Comparison of ENCODE assay signal across 16 cellular contexts in the genomic region with DNA sequence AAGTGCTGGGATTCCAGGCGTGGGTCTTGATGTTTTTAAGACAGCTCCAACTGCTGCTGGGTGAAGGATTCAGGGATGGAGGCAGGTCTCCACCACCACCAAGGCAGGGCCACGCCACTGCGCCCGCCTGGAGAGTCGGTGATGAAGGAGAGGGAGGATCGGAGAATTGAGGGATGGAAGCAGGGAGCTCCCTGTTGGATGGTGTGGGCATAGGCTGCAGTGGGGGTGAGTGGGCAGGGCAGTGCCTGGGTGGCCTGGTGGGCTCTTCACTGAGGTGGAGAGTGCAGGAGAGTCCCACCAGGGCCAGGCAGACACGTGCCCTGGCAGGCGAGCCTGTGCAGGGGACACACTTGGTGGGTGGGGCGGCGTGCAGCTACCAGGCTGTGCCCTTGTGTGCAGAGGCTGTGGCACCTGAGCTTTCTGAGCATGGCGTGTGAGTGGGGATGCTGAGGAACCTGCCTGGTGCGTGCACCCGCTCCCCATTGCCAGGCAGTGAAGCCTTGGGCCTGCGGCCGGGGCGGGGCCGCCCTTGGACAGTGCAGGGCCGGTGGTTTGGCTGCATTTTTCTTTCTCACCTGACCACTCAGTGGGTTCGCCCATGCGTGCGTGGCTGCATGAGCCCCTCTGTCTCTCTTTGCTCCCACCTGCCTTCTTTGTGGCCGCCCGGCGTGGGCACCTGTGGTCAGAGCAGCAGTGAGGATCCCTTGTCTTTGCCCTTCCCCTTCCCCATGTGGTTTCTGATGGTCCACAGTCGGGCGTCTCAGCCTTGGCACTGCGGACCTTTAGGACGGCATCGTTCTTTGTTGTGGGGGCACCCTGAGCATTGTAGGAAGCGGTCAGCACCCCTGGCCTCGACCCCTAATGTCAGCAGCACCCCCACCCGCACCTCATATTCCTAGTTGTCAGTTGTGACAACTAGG. TPM values are rescaled to one million over a fixed set of nuclear protein-coding genes. Genes with fewer than 3 reads are reported as not detected.
A peak's percentile ranks its signal among the peaks of the same experiment; 100 is the strongest.
DNase-seq lines count a peak whose midpoint lies in the region; ATAC-seq and TF ChIP-seq lines count a peak whose summit lies in the region.
"Had no signal": no experiment of that assay in that cellular context is flagged by ENCODE, and none has a peak within 500 bp of the region (broad histone marks: within the 10 kb centered on the region; RNA-seq: fewer than 3 reads in every experiment).

No MANE protein-coding gene starts in this region.

- H3K27ac Mint-ChIP-seq in activated CD4-positive, alpha-beta T cell treated with anti-CD3 and anti-CD28 coated beads, Interleukin-2, amount 10 ng/mL, durations not matched to agents 24 days and 14 days: peak overlapping the region; percentile 48
- H3K27ac Mint-ChIP-seq in endodermal cell (peak overlapping the region; percentile 30), HFFc6 (no peak overlapping the region)

- H3K4ac ChIP-seq in trophoblast cell (ENCODE audit: low read depth, low read length): no peak overlapping the region

- peaks cover 4% of the 10 kb centered on the region for H3K79me2 ChIP-seq in trophoblast cell (ENCODE audit: control insufficient read depth, insufficient read depth, low read length, poor library complexity)

- no peak overlapping the region for H2BK12ac ChIP-seq in trophoblast cell (ENCODE audit: low read length)

- no peak overlapping the region for H2AFZ ChIP-seq in trophoblast cell (ENCODE audit: insufficient read depth, low read length, poor library complexity)

- no peak overlapping the region for H4K8ac ChIP-seq in trophoblast cell (ENCODE audit: low read depth, low read length)

- H3K14ac ChIP-seq in trophoblast cell (ENCODE audit: low read length): no peak overlapping the region

- no peak overlapping the region for H3K9ac ChIP-seq in endodermal cell (ENCODE audit: extremely low read depth, low read length, poor library complexity, severe bottlenecking)
- H3K9ac ChIP-seq in trophoblast cell (ENCODE audit: low read length): no peak overlapping the region

- H3K79me1 ChIP-seq in trophoblast cell (ENCODE audit: low read length): no peaks in the 10 kb centered on the region

- H4K12ac ChIP-seq in trophoblast cell (ENCODE audit: low read depth, low read length): no peak overlapping the region

- H3K18ac ChIP-seq in trophoblast cell (ENCODE audit: low read length): peak overlapping the region; percentile 30

- peak; percentile 36 for TF ChIP-seq POLR2A in GM18505 (IDR thresholded peaks at IDR 0.05; ENCODE audit: borderline replicate concordance, extremely low read depth, insufficient read depth, insufficient read length)

- TF ChIP-seq CTCF in endodermal cell (conservative IDR thresholded peaks at IDR 0.05) (no peak), HFFc6 (IDR thresholded peaks at IDR 0.05) (no peak)

- no peaks in the 10 kb centered on the region for H3K9me3 Mint-ChIP-seq in activated CD4-positive, alpha-beta T cell treated with anti-CD3 and anti-CD28 coated beads, Interleukin-2, amount 10 ng/mL, durations not matched to agents 24 days and 14 days
- H3K9me3 Mint-ChIP-seq in endodermal cell (no peaks in the 10 kb centered on the region), HFFc6 (no peaks in the 10 kb centered on the region)

- H3K36me3 Mint-ChIP-seq in activated CD4-positive, alpha-beta T cell treated with anti-CD3 and anti-CD28 coated beads, Interleukin-2, amount 10 ng/mL, durations not matched to agents 24 days and 14 days (ENCODE audit: low read depth): peaks cover 58% of the 10 kb centered on the region
- H3K36me3 Mint-ChIP-seq in endodermal cell (ENCODE audit: low read depth): peaks cover 33% of the 10 kb centered on the region
- 0 out of 2 replicates have a peak, but pooled peaks cover 4% of the 10 kb centered on the region for H3K36me3 Mint-ChIP-seq in HFFc6 (ENCODE audit: low read depth)

- H2AK5ac ChIP-seq in trophoblast cell (ENCODE audit: low read length): no peak overlapping the region

- H2BK120ac ChIP-seq in trophoblast cell (ENCODE audit: insufficient read depth, low read length, poor library complexity): no peak overlapping the region

- H3K9me3 ChIP-seq in endodermal cell (ENCODE audit: control insufficient read depth, low read length) (no peaks in the 10 kb centered on the region), trophoblast cell (ENCODE audit: insufficient read depth, low read depth, low read length) (no peaks in the 10 kb centered on the region)
- H3K9me3 ChIP-seq: Peyer's patch, upper lobe of left lung had no signal

- peaks cover 7% of the 10 kb centered on the region for H3K36me3 ChIP-seq in endodermal cell (ENCODE audit: control insufficient read depth, insufficient read depth, low read length)
- H3K36me3 ChIP-seq in trophoblast cell (ENCODE audit: control insufficient read depth in 1 of 2, insufficient read depth in 2 of 2, low read length in 2 of 2): peaks cover 93 to 95% of the 10 kb centered on the region in 2 experiments

- H3K23ac ChIP-seq in trophoblast cell (ENCODE audit: low read length): no peak overlapping the region

- no peak for ATAC-seq in GM18505 (IDR thresholded peaks at IDR 0.05; ENCODE audit: unreplicated experiment)

- no peak overlapping the region for H3K4me3 Mint-ChIP-seq in activated CD4-positive, alpha-beta T cell treated with anti-CD3 and anti-CD28 coated beads, Interleukin-2, amount 10 ng/mL, durations not matched to agents 24 days and 14 days
- no peak overlapping the region for H3K4me3 Mint-ChIP-seq in endodermal cell
- no peak overlapping the region for H3K4me3 Mint-ChIP-seq in HFFc6

- H3K4me3 ChIP-seq in endodermal cell (ENCODE audit: low read length): no peak overlapping the region
- no peak overlapping the region for H3K4me3 ChIP-seq in trophoblast cell (ENCODE audit: low read depth, low read length)
- H3K4me3 ChIP-seq: Peyer's patch, upper lobe of left lung had no signal

- intact Hi-C loops in activated CD4-positive, alpha-beta T cell treated with anti-CD3 and anti-CD28 coated beads, Interleukin-2, amount 10 ng/mL, durations not matched to agents 24 days and 14 days (cut with micrococcal nuclease): no loop called here

- H3K4me2 ChIP-seq in trophoblast cell (ENCODE audit: low read length): no peak overlapping the region

- H4K91ac ChIP-seq in trophoblast cell (ENCODE audit: low read depth, low read length): no peak overlapping the region

- DNase-seq in activated CD4-positive, alpha-beta T cell treated with anti-CD3 and anti-CD28 coated beads, Interleukin-2, amount 10 ng/mL, durations not matched to agents 24 days and 14 days: no peak
- no peak for DNase-seq in activated CD4-positive, alpha-beta T cell treated with anti-CD3 and anti-CD28 coated beads, Interleukin-2, amount 50 U/mL, for 4 hours
- DNase-seq in endodermal cell (no peak), trophoblast cell (peak in 1 of 2 donors; percentile 42), SIG-M5 (lab: John Stamatoyannopoulos, UW) (no peak), NCI-H1694 (lab: John Stamatoyannopoulos, UW) (no peak), HFFc6 (no peak)
- DNase-seq: GDM1; islet precursor cell; NCI-H2029 treated with DMSO at 0.1 percent for 48 hours; NCI-H69; Peyer's patch; stimulated activated CD4-positive, alpha-beta T cell treated with anti-CD3 and anti-CD28 coated beads, Interleukin-1b, Interleukin-23, amount 100 ng/mL, for 48 hours; stimulated activated CD8-positive, alpha-beta memory T cell treated with anti-CD3 and anti-CD28 coated beads, Interleukin-4, amount 100 ng/mL, for 48 hours had no signal

- no peak overlapping the region for H3K27ac ChIP-seq in endodermal cell (ENCODE audit: low read depth, low read length)
- no peak overlapping the region for H3K27ac ChIP-seq in trophoblast cell (ENCODE audit: low read depth, low read length)

- no peak overlapping the region for H2BK5ac ChIP-seq in trophoblast cell (ENCODE audit: low read depth, low read length, poor library complexity)

- H3K4me1 ChIP-seq in endodermal cell (ENCODE audit: control insufficient read depth, insufficient read depth, low read length) (no peaks in the 10 kb centered on the region), trophoblast cell (ENCODE audit: control insufficient read depth in 1 of 2, insufficient read depth in 2 of 2, low read length in 2 of 2) (peaks cover 11 to 17% of the 10 kb centered on the region in 2 experiments)

- peaks cover 40% of the 10 kb centered on the region for H3K4me1 Mint-ChIP-seq in activated CD4-positive, alpha-beta T cell treated with anti-CD3 and anti-CD28 coated beads, Interleukin-2, amount 10 ng/mL, durations not matched to agents 24 days and 14 days
- H3K4me1 Mint-ChIP-seq in endodermal cell (no peaks in the 10 kb centered on the region), HFFc6 (ENCODE audit: low read depth) (peaks cover 8% of the 10 kb centered on the region)

- no peaks in the 10 kb centered on the region for H3K27me3 ChIP-seq in endodermal cell (ENCODE audit: control insufficient read depth, insufficient read depth, low read length, poor library complexity, severe bottlenecking)
- no peaks in the 10 kb centered on the region for H3K27me3 ChIP-seq in trophoblast cell (ENCODE audit: insufficient read depth, low read length)
- H3K27me3 ChIP-seq: Peyer's patch, upper lobe of left lung had no signal

- no peaks in the 10 kb centered on the region for H3K27me3 Mint-ChIP-seq in activated CD4-positive, alpha-beta T cell treated with anti-CD3 and anti-CD28 coated beads, Interleukin-2, amount 10 ng/mL, durations not matched to agents 24 days and 14 days
- H3K27me3 Mint-ChIP-seq in endodermal cell (ENCODE audit: insufficient read depth) (no peaks in the 10 kb centered on the region), HFFc6 (ENCODE audit: insufficient read depth) (peaks cover 2% of the 10 kb centered on the region)

- WGBS in endodermal cell (ENCODE audit: insufficient coverage in 1 of 2, insufficient read length in 1 of 2), 2 experiments: 94 to 95% methylated on average over 25 to 32 of the region's 32 CpGs
- WGBS in trophoblast cell (ENCODE audit: extremely low coverage, insufficient coverage, insufficient read length): no CpG with 5 or more reads among the region's 32 CpGs

RNA-seq across cellular contexts. Expression of a gene that starts 11.3 kb away (rescaled TPM):
- total RNA-seq in activated CD4-positive, alpha-beta T cell treated with anti-CD3 and anti-CD28 coated beads, Interleukin-2, amount 10 ng/mL, durations not matched to agents 24 days and 14 days: 100 and 103 TPM in 2 replicates
- total RNA-seq in endodermal cell: 10 to 100 TPM; 29.0 to 30.2 TPM
- 58.7 TPM for polyA plus RNA-seq in endodermal cell (2013, experiment 1 of 2)
- polyA plus RNA-seq in endodermal cell (2013, experiment 2 of 2): 59.5 TPM
- polyA plus RNA-seq in trophoblast cell (2013): 161 TPM in 2 replicates
- total RNA-seq in HFFc6 (2021; fragmentation: NEBNext Ultra II Directional; extraction: Animal tissue kit (Norgen Biotek cat#: 25700)): 1 to 10 TPM; 3.7 to 5.7 (median 4.6) TPM

RNA-seq across cellular contexts. Expression of a gene that starts 51.4 kb away (rescaled TPM):
- 58.2 and 63.4 TPM in 2 replicates for total RNA-seq in activated CD4-positive, alpha-beta T cell treated with anti-CD3 and anti-CD28 coated beads, Interleukin-2, amount 10 ng/mL, durations not matched to agents 24 days and 14 days
- 10 to 100 TPM; 41.2 to 43.8 TPM for total RNA-seq in endodermal cell
- polyA plus RNA-seq in endodermal cell (2013, experiment 1 of 2): 46.4 TPM
- 42.3 TPM for polyA plus RNA-seq in endodermal cell (2013, experiment 2 of 2)
- 18.8 and 19.7 TPM in 2 replicates for polyA plus RNA-seq in trophoblast cell (2013)
- 10 to 100 TPM; 25.1 to 31.4 (median 28.3) TPM for total RNA-seq in HFFc6 (2021; fragmentation: NEBNext Ultra II Directional; extraction: Animal tissue kit (Norgen Biotek cat#: 25700))

Comparison
In these comparisons a context has a peak if more than half of its experiments do, and no peak if none do; other contexts are left out.
1. RNA of a gene that starts 11.3 kb away (total RNA-seq): 100 to 103 TPM in activated CD4-positive, alpha-beta T cell treated with anti-CD3 and anti-CD28 coated beads, Interleukin-2, amount 10 ng/mL, durations not matched to agents 24 days and 14 days and 29.0 to 30.2 TPM in endodermal cell; 3.7 to 5.7 TPM in HFFc6; every median in the first group is over 4 times any median in the second.